15 cellular contexts compared by ENCODE assay signal in genomic region chr16:80591071-80591935, GRCh38. TPM values are rescaled to one million over a fixed set of nuclear protein-coding genes. Genes with fewer than 3 reads are reported as not detected.
DNase-seq lines count a peak whose midpoint lies in the region; ATAC-seq, FAIRE-seq and TF ChIP-seq lines count a peak whose summit lies in the region.
"Had no signal": no experiment of that assay in that cellular context is flagged by ENCODE, and none has a peak within 500 bp of the region (broad histone marks: within the 10 kb centered on the region; RNA-seq: fewer than 3 reads in every experiment).

No MANE protein-coding gene starts in this region.

- 74 to 81% (median 76%) methylated on average over 7 of the region's 7 CpGs for WGBS in small intestine, 3 donors

- H3K4me2 ChIP-seq in KMS-11 = peak overlapping the region; percentile 71

- in situ Hi-C loops in ACHN (cut with HindIII; ENCODE audit: low pct_ligation_motif_present, low pct_unique_long_range_greater_than_20kb, low sequenced_read_pairs) = no loop called here

- no peak for FAIRE-seq in small intestine (lab: Jason Lieb, UNC)
- FAIRE-seq: GM18507, pancreas had no signal

- peak overlapping the region; percentile 26 for H3K4me3 Mint-ChIP-seq in activated CD8-positive, alpha-beta memory T cell treated with anti-CD3 and anti-CD28 coated beads, Interleukin-2, amount 10 ng/mL, durations not matched to agents 7 days and 5 days
- H3K4me3 Mint-ChIP-seq in activated T-helper 17 cell treated with anti-CD3 and anti-CD28 coated beads, Interleukin-2, amount 50 U/mL, for 72 hours = peak overlapping the region; percentile 59

- H3K4me1 Mint-ChIP-seq in activated CD8-positive, alpha-beta memory T cell treated with anti-CD3 and anti-CD28 coated beads, Interleukin-2, amount 10 ng/mL, durations not matched to agents 7 days and 5 days = peaks cover 45% of the 10 kb centered on the region
- peaks cover 16% of the 10 kb centered on the region for H3K4me1 Mint-ChIP-seq in activated T-helper 17 cell treated with anti-CD3 and anti-CD28 coated beads, Interleukin-2, amount 50 U/mL, for 72 hours

- peaks cover 12% of the 10 kb centered on the region for H3K9me3 Mint-ChIP-seq in activated CD8-positive, alpha-beta memory T cell treated with anti-CD3 and anti-CD28 coated beads, Interleukin-2, amount 10 ng/mL, durations not matched to agents 7 days and 5 days (ENCODE audit: low read depth)
- peaks cover 8% of the 10 kb centered on the region for H3K9me3 Mint-ChIP-seq in activated T-helper 17 cell treated with anti-CD3 and anti-CD28 coated beads, Interleukin-2, amount 50 U/mL, for 72 hours

- no peak overlapping the region for H3K4me3 ChIP-seq in KMS-11 (IDR thresholded peaks at IDR 0.05; ENCODE audit: insufficient read depth, low read depth, low read length)
- no peak overlapping the region for H3K4me3 ChIP-seq in small intestine (ENCODE audit: low read depth in 1 of 2, low read length in 2 of 2)
- H3K4me3 ChIP-seq: pancreas had no signal

- peak overlapping the region; percentile 76 for H3K27ac Mint-ChIP-seq in activated CD8-positive, alpha-beta memory T cell treated with anti-CD3 and anti-CD28 coated beads, Interleukin-2, amount 10 ng/mL, durations not matched to agents 7 days and 5 days
- peak overlapping the region; percentile 30 for H3K27ac Mint-ChIP-seq in activated T-helper 17 cell treated with anti-CD3 and anti-CD28 coated beads, Interleukin-2, amount 50 U/mL, for 72 hours

- H3K27ac ChIP-seq in KMS-11 (peak overlapping the region; percentile 79), small intestine (ENCODE audit: low read depth in 1 of 2, low read length in 1 of 2) (no peak overlapping the region)
- H3K27ac ChIP-seq: pancreas had no signal

- H3K79me2 ChIP-seq in KMS-11 (ENCODE audit: insufficient read depth, low read depth) = no peaks in the 10 kb centered on the region

- H3K27me3 Mint-ChIP-seq in activated CD8-positive, alpha-beta memory T cell treated with anti-CD3 and anti-CD28 coated beads, Interleukin-2, amount 10 ng/mL, durations not matched to agents 7 days and 5 days = peaks cover 7% of the 10 kb centered on the region
- peaks cover 42% of the 10 kb centered on the region for H3K27me3 Mint-ChIP-seq in activated T-helper 17 cell treated with anti-CD3 and anti-CD28 coated beads, Interleukin-2, amount 50 U/mL, for 72 hours

- no peaks in the 10 kb centered on the region for H3K9me3 ChIP-seq in small intestine (ENCODE audit: control insufficient read depth, low read depth)
- H3K9me3 ChIP-seq: pancreas had no signal

- peak; percentile 73 for DNase-seq in activated CD8-positive, alpha-beta memory T cell treated with anti-CD3 and anti-CD28 coated beads, Interleukin-2, amount 10 ng/mL, durations not matched to agents 7 days and 5 days
- no peak for DNase-seq in activated CD8-positive, alpha-beta memory T cell treated with anti-CD3 and anti-CD28 coated beads, Interleukin-2, amount 50 U/mL, for 48 hours
- DNase-seq in small intestine = peak; percentile 31
- DNase-seq in effector CD4-positive, alpha-beta T cell = no peak
- no peak for DNase-seq in ACHN
- DNase-seq: foreskin fibroblast, mesendoderm, NCI-H510A, pancreas had no signal

- H3K36me3 ChIP-seq in KMS-11 (ENCODE audit: insufficient read depth) = no peaks in the 10 kb centered on the region
- no peaks in the 10 kb centered on the region for H3K36me3 ChIP-seq in small intestine (ENCODE audit: control insufficient read depth in 2 of 2, insufficient read depth in 2 of 2, low read length in 2 of 2)
- H3K36me3 ChIP-seq: pancreas had no signal

- H3K9ac ChIP-seq in KMS-11 = peak overlapping the region; percentile 40; the same call in 1 of the 2 replicates

- TF ChIP-seq CTCF in KMS-11 (conservative IDR thresholded peaks at IDR 0.05; ENCODE audit: low read depth, low read length) = no peak

- H3K4me1 ChIP-seq in KMS-11 (ENCODE audit: low read depth, poor library complexity, severe bottlenecking) (peaks cover 71% of the 10 kb centered on the region), small intestine (ENCODE audit: control insufficient read depth in 2 of 2, insufficient read depth in 1 of 2, low read depth in 1 of 2, low read length in 1 of 2) (no peaks in the 10 kb centered on the region)
- H3K4me1 ChIP-seq: pancreas had no signal

- CTCF ChIA-PET in activated CD8-positive, alpha-beta memory T cell treated with anti-CD3 and anti-CD28 coated beads, Interleukin-2, amount 10 ng/mL, durations not matched to agents 7 days and 5 days (lab: Charles Lee) = interaction anchor here (1.0 to 3.6 kb wide), 10 partner anchors 9 to 233 kb away, joined by 3 to 25 read pairs (median 5); no protein-coding TSS in a partner anchor

- no peaks in the 10 kb centered on the region for H3K27me3 ChIP-seq in KMS-11 (ENCODE audit: insufficient read depth, low read depth)
- H3K27me3 ChIP-seq in small intestine (ENCODE audit: control insufficient read depth in 2 of 2, insufficient read depth in 2 of 2, low read length in 2 of 2) = peaks cover 0 to 2% of the 10 kb centered on the region in 2 donors
- H3K27me3 ChIP-seq: pancreas had no signal

- peak; percentile 89 for ATAC-seq in activated CD8-positive, alpha-beta memory T cell treated with anti-CD3 and anti-CD28 coated beads, Interleukin-2, amount 10 ng/mL, durations not matched to agents 7 days and 5 days
- ATAC-seq in activated T-helper 17 cell treated with anti-CD3 and anti-CD28 coated beads, Interleukin-2, amount 50 U/mL, for 72 hours (replicated peaks) = peak; percentile 81
- no peak for ATAC-seq in GM19397 (IDR thresholded peaks at IDR 0.05; ENCODE audit: unreplicated experiment)
- ATAC-seq: pancreas had no signal

- H4K20me1 ChIP-seq in KMS-11 (ENCODE audit: insufficient read depth) = no peaks in the 10 kb centered on the region

- 0 out of 2 replicates have a peak overlapping the region, but pooled peaks have one; percentile 8 for H2AFZ ChIP-seq in KMS-11 (ENCODE audit: low read depth)

- peaks cover 73% of the 10 kb centered on the region for H3K36me3 Mint-ChIP-seq in activated CD8-positive, alpha-beta memory T cell treated with anti-CD3 and anti-CD28 coated beads, Interleukin-2, amount 10 ng/mL, durations not matched to agents 7 days and 5 days
- H3K36me3 Mint-ChIP-seq in activated T-helper 17 cell treated with anti-CD3 and anti-CD28 coated beads, Interleukin-2, amount 50 U/mL, for 72 hours (ENCODE audit: low read depth) = no peaks in the 10 kb centered on the region

RNA-seq across cellular contexts. Expression of gene DYNLRB2, which starts 50.5 kb away (rescaled TPM):
- total RNA-seq in activated CD8-positive, alpha-beta memory T cell treated with anti-CD3 and anti-CD28 coated beads, Interleukin-2, amount 10 ng/mL, durations not matched to agents 7 days and 5 days = under 1 TPM in 1 of 2 experiments, not detected in 1; 0.76 TPM
- not detected for total RNA-seq in activated T-helper 17 cell treated with anti-CD3 and anti-CD28 coated beads, Interleukin-2, amount 50 U/mL, for 72 hours
- 1 to 10 TPM in 1 of 3 donors, not detected in 2; 1.1 TPM for polyA plus RNA-seq in small intestine
- total RNA-seq: HT1080, RPMI7951 had no signal

Comparison
In these comparisons a context has a peak if more than half of its experiments do, and no peak if none do; other contexts are left out.
1. DNase-seq: peak in activated CD8-positive, alpha-beta memory T cell treated with anti-CD3 and anti-CD28 coated beads, Interleukin-2, amount 10 ng/mL, durations not matched to agents 7 days and 5 days (single experiment) and small intestine (single experiment); none in activated CD8-positive, alpha-beta memory T cell treated with anti-CD3 and anti-CD28 coated beads, Interleukin-2, amount 50 U/mL, for 48 hours (single experiment), effector CD4-positive, alpha-beta T cell (single experiment) and ACHN (single experiment).